Comparison of ENCODE assay signal across 9 cellular contexts in genomic region chr17:181213-182163, GRCh38. TPM values are rescaled to one million over a fixed set of nuclear protein-coding genes. Genes with fewer than 3 reads are reported as not detected.
DNase-seq lines count a peak whose midpoint lies in the region; ATAC-seq, FAIRE-seq and TF ChIP-seq lines count a peak whose summit lies in the region.
"Had no signal": no experiment of that assay in that cellular context is flagged by ENCODE, and none has a peak within 500 bp of the region (broad histone marks: within the 10 kb centered on the region; RNA-seq: fewer than 3 reads in every experiment).

Gene DOC2B, minus strand, starts transcription at chr17:181650. Its CDS starts 171 bp downstream, at chr17:181479.

- H3K36me3 ChIP-seq in GM12878 (ENCODE audit: control insufficient read depth in 2 of 2, insufficient read depth in 2 of 2, low read length in 1 of 2) (no peaks in the 10 kb centered on the region), gastrocnemius medialis (no peaks in the 10 kb centered on the region)

- in situ Hi-C loops in GM12878 (cut with MboI) = no loop called here
- in situ Hi-C loops in gastrocnemius medialis (cut with MboI; ENCODE audit: low sequenced_read_pairs in 4 of 4) = no loop called here

- no peak for TF ChIP-seq RAD21 in GM12878 (IDR thresholded peaks at IDR 0.05; ENCODE audit: insufficient read depth, low read depth, low read length)

- no peak within 1 kb of the TSS for H3K4me2 ChIP-seq in GM12878 (ENCODE audit: control insufficient read depth, insufficient read depth)

- no peak within 1 kb of the TSS for H2AFZ ChIP-seq in GM12878 (ENCODE audit: control insufficient read depth, low read depth, low read length)

- peak; percentile 67 for DNase-seq in activated effector memory CD4-positive, alpha-beta T cell treated with anti-CD3 and anti-CD28 coated beads, Interleukin-2, amount 50 U/mL, for 16 hours
- no peak for DNase-seq in activated effector memory CD4-positive, alpha-beta T cell treated with Interleukin-2 at 50 U/mL for 16 hours
- no peak for DNase-seq in GM12878 (ENCODE audit: low read depth, low spot score)
- DNase-seq in iPS-NIHi7 (ENCODE audit: extremely low spot score) = peak; percentile 88
- no peak for DNase-seq in gastrocnemius medialis
- no peak for DNase-seq in RCC 7860 (ENCODE audit: low spot score)
- DNase-seq in NAMALWA (ENCODE audit: low spot score) = no peak

- peaks cover 3% of the 10 kb centered on the region for H3K4me1 ChIP-seq in GM12878 (ENCODE audit: control insufficient read depth, insufficient read depth, low read length)
- H3K4me1 ChIP-seq in gastrocnemius medialis = no peaks in the 10 kb centered on the region

- no peak for TF ChIP-seq CTCF in GM12878 (IDR thresholded peaks at IDR 0.05 in 2 of 3, conservative IDR thresholded peaks at IDR 0.05 in 1 of 3; ENCODE audit: control insufficient read depth in 2 of 3, extremely low read depth in 1 of 3, insufficient read depth in 1 of 3, low read depth in 3 of 3, low read length in 3 of 3)
- TF ChIP-seq CTCF in gastrocnemius medialis (IDR thresholded peaks at IDR 0.05 in 4 of 5, conservative IDR thresholded peaks at IDR 0.05 in 1 of 5) = no peak

- FAIRE-seq in GM12878 (lab: Jason Lieb, UNC) = no peak
- no peak for FAIRE-seq in RCC 7860 (lab: Jason Lieb, UNC)
- FAIRE-seq: G401.6 had no signal

- TF ChIP-seq POLR2A in GM12878 (IDR thresholded peaks at IDR 0.05; ENCODE audit: low read depth, low read length) = no peak
- TF ChIP-seq POLR2A in gastrocnemius medialis (IDR thresholded peaks at IDR 0.05) = peak in 1 of 2 donors; percentile 38

- no TSS peak for BruUV-seq in GM12878 (replicated peaks; lab: Mats Ljungman, UMichigan)

- CTCF ChIA-PET in GM12878 (lab: Yijun Ruan, JAX) = no interaction called here

- no peak within 1 kb of the TSS for H3K9ac ChIP-seq in GM12878 (ENCODE audit: control insufficient read depth, insufficient read depth, low read length)

- WGBS in GM12878 (ENCODE audit: insufficient coverage, insufficient replicate concordance, low lambda C conversion rate, missing lambda C conversion rate) = 31% methylated on average over 56 of the region's 128 CpGs

- H3K9me3 ChIP-seq in GM12878 (replicated peaks; ENCODE audit: control insufficient read depth, insufficient read depth, low read length) (no peaks in the 10 kb centered on the region), gastrocnemius medialis (no peaks in the 10 kb centered on the region)

- no peaks in the 10 kb centered on the region for H3K79me2 ChIP-seq in GM12878 (ENCODE audit: control insufficient read depth, insufficient read depth, low read length)

- H4K20me1 ChIP-seq in GM12878 (ENCODE audit: control insufficient read depth, insufficient read depth) = no peaks in the 10 kb centered on the region

- POLR2A ChIA-PET in GM12878 (lab: Charles Lee) = no interaction called here

- H3K27ac ChIP-seq in GM12878 (ENCODE audit: control insufficient read depth, insufficient read depth) = no peak within 1 kb of the TSS
- peak within 1 kb of the TSS in 3 of 4 donors; percentile 66 to 77 (median 71) for H3K27ac ChIP-seq in gastrocnemius medialis

- SMC1A ChIA-PET in GM12878 (lab: Charles Lee; ENCODE audit: uncharacterized antibody, unreplicated experiment) = no interaction called here

- peaks cover 0 to 5% of the 10 kb centered on the region in 2 experiments; a peak in 3 of 4 replicates for H3K27me3 ChIP-seq in GM12878 (replicated peaks in 1 of 2; ENCODE audit: control insufficient read depth in 2 of 2, insufficient read depth in 2 of 2, low read length in 1 of 2)
- peaks cover 9 to 25% (median 13%) of the 10 kb centered on the region in 3 donors for H3K27me3 ChIP-seq in gastrocnemius medialis

- no peak within 1 kb of the TSS for H3K4me3 ChIP-seq in GM12878
- peak within 1 kb of the TSS; percentile 39 to 54 (median 48) for H3K4me3 ChIP-seq in gastrocnemius medialis

- RAD21 ChIA-PET in GM12878 (lab: Charles Lee; ENCODE audit: unreplicated experiment) = no interaction called here

- intact Hi-C loops in GM12878 (cut with micrococcal nuclease; ENCODE audit: unreplicated experiment) (no loop called here), gastrocnemius medialis (cut with DNase I; ENCODE audit: low total_unique reads) (no loop called here)

- TF ChIP-seq EP300 in GM12878 (IDR thresholded peaks at IDR 0.05; ENCODE audit: borderline replicate concordance in 1 of 2, control insufficient read depth in 1 of 2, low read depth in 2 of 2, low read length in 2 of 2) = no peak

- ATAC-seq in GM12878 = no peak
- ATAC-seq in gastrocnemius medialis = peak; percentile 35 to 57
- ATAC-seq in GM18873 (IDR thresholded peaks at IDR 0.05; ENCODE audit: low FRiP score, unreplicated experiment) = no peak

TF ChIP-seq in GM12878, 131 proteins besides CTCF, POLR2A, EP300 and RAD21 (continues in another document):
- TF ChIP-seq ZBTB33 (IDR thresholded peaks at IDR 0.05) (no peak), PRDM15 (CRISPR knock-in tag; IDR thresholded peaks at IDR 0.05) (no peak), NR2C2 (IDR thresholded peaks at IDR 0.05; ENCODE audit: borderline replicate concordance, control insufficient read depth, insufficient read length, low read depth) (no peak), SREBF2 (IDR thresholded peaks at IDR 0.05; ENCODE audit: low read length) (no peak), IRF3 (IDR thresholded peaks at IDR 0.05) (no peak)

RNA-seq across cellular contexts. Expression of gene DOC2B, which starts in this region (rescaled TPM):
- total RNA-seq in GM12878 (2013; cell fraction: nucleolus; rRNA removed) = not detected in 2 replicates
- total RNA-seq in GM12878 (2014; rRNA removed) (not detected in 2 replicates), GM12878 (2014; rRNA removed; fragmentation: Illumina TruSeq; extraction: Trizol) (not detected in 2 replicates), GM12878 (2021) (not detected in 2 replicates), gastrocnemius medialis (1 to 10 TPM; 1.1 to 4.0 (median 3.8) TPM)
- not detected for polyA plus RNA-seq in GM12878 (2011; ENCODE audit: low read depth)
- polyA plus RNA-seq in GM12878 (2011; rRNA removed) (not detected in 2 replicates), GM12878 (2014; fragmentation: Illumina TruSeq; extraction: Trizol) (not detected in 2 replicates), GM12878 (2014; fragmentation: Nextera tagmentation; extraction: Ambion mirVana) (not detected), GM12878 (2014; rRNA removed) (not detected in 2 replicates), GM12878 (2016; fragmentation: Nextera tagmentation; extraction: Ambion mirVana) (not detected)
- not detected in 2 replicates for polyA plus RNA-seq in GM12878 (2011; cell fraction: cytosol; rRNA removed)
- polyA plus RNA-seq in GM12878 (2011; cell fraction: nucleus; rRNA removed) = not detected in 2 replicates
- not detected in 2 replicates for polyA plus RNA-seq in GM12878 (2012)
- not detected in 2 replicates for polyA minus RNA-seq in GM12878 (2011; rRNA and poly(A)+ RNA removed)
- polyA minus RNA-seq in GM12878 (2011; cell fraction: cytosol; rRNA and poly(A)+ RNA removed) = not detected in 2 replicates
- not detected in 2 replicates for polyA minus RNA-seq in GM12878 (2011; cell fraction: nucleus; rRNA and poly(A)+ RNA removed)

Comparison
In these comparisons a context has a peak if more than half of its experiments do, and no peak if none do; other contexts are left out.
1. DNase-seq: peak in activated effector memory CD4-positive, alpha-beta T cell treated with anti-CD3 and anti-CD28 coated beads, Interleukin-2, amount 50 U/mL, for 16 hours (single experiment) and iPS-NIHi7 (single experiment); none in activated effector memory CD4-positive, alpha-beta T cell treated with Interleukin-2 at 50 U/mL for 16 hours (single experiment), GM12878 (single experiment), gastrocnemius medialis (0 of 2), RCC 7860 (single experiment) and NAMALWA (single experiment).
2. ATAC-seq: peak in gastrocnemius medialis (2 of 2); none in GM12878 (single experiment) and GM18873 (single experiment).